17 cellular contexts compared by ENCODE assay signal in the genomic region with DNA sequence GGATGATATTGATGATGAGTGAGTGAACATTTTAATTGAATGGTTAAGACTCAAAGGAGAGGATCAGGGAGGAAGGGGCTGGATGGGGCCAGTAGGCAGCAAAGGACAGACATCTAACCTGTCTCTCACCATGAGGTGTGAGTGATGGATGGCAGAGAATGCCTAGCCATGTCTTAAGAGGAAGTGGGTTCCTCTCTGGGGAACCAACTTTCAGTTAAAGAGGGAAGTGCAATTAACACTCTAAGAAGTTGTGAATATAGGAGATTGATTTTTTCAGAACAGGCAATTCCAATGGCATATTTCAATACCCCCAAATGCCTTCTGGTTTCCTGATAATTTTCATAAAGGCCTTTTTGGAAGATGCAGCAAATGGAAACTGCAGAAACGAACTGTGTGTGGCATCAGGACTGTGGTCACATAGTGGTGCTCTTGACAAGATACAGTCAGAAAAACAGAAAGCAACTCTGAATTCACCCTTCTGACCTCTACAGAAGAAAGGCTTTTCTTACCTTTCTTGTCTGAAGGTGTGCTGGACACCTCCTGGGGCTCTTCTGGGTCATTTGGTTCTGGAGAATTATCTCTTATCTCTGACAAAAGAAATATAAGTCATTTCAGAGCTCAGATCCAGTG. TPM values are rescaled to one million over a fixed set of nuclear protein-coding genes. Genes with fewer than 3 reads are reported as not detected.
DNase-seq lines count a peak whose midpoint lies in the region; ATAC-seq and TF ChIP-seq lines count a peak whose summit lies in the region.
"Had no signal": no experiment of that assay in that cellular context is flagged by ENCODE, and none has a peak within 500 bp of the region (broad histone marks: within the 10 kb centered on the region; RNA-seq: fewer than 3 reads in every experiment).

No MANE protein-coding gene starts in this region.

- no peaks in the 10 kb centered on the region for H3K9me2 ChIP-seq in GM23338 (ENCODE audit: insufficient read depth)
- H3K9me2 ChIP-seq: SK-N-SH had no signal

- peak overlapping the region; percentile 69 for H3K4me2 ChIP-seq in OCI-LY3 (ENCODE audit: low read length)
- no peak overlapping the region for H3K4me2 ChIP-seq in GM23338
- H3K4me2 ChIP-seq: SK-N-SH had no signal

- H3K4me3 ChIP-seq in OCI-LY3 (ENCODE audit: low read length) (peak overlapping the region; percentile 42), GM23338 (no peak overlapping the region), gastrocnemius medialis (no peak overlapping the region)
- H3K4me3 ChIP-seq: coronary artery, suprapubic skin had no signal

- peaks cover 88% of the 10 kb centered on the region for H3K36me3 ChIP-seq in OCI-LY3 (replicated peaks; ENCODE audit: low read depth, low read length)
- no peaks in the 10 kb centered on the region for H3K36me3 ChIP-seq in GM23338 (ENCODE audit: insufficient read depth)
- peaks cover 0 to 75% of the 10 kb centered on the region in 2 donors for H3K36me3 ChIP-seq in gastrocnemius medialis

- TF ChIP-seq CTCF in OCI-LY3 (IDR thresholded peaks at IDR 0.05; ENCODE audit: low read depth, low read length) (no peak), GM23338 (conservative IDR thresholded peaks at IDR 0.05; ENCODE audit: low read depth in 2 of 2) (no peak), gastrocnemius medialis (IDR thresholded peaks at IDR 0.05 in 4 of 5, conservative IDR thresholded peaks at IDR 0.05 in 1 of 5) (no peak)

- no peaks in the 10 kb centered on the region for H3K27me3 ChIP-seq in OCI-LY3 (ENCODE audit: low read depth, low read length)
- no peaks in the 10 kb centered on the region for H3K27me3 ChIP-seq in GM23338 (ENCODE audit: insufficient read depth)
- H3K27me3 ChIP-seq in gastrocnemius medialis = no peaks in the 10 kb centered on the region
- H3K27me3 ChIP-seq: suprapubic skin had no signal

- H3K4me1 ChIP-seq in OCI-LY3 (ENCODE audit: low read length) = peaks cover 67% of the 10 kb centered on the region
- no peaks in the 10 kb centered on the region for H3K4me1 ChIP-seq in GM23338 (ENCODE audit: insufficient read depth)
- H3K4me1 ChIP-seq in gastrocnemius medialis = no peaks in the 10 kb centered on the region
- H3K4me1 ChIP-seq: suprapubic skin had no signal

- H3K36me3 Mint-ChIP-seq in activated CD8-positive, alpha-beta memory T cell treated with anti-CD3 and anti-CD28 coated beads, Interleukin-2, amount 10 ng/mL, durations not matched to agents 7 days and 5 days = peaks cover 54% of the 10 kb centered on the region
- H3K36me3 Mint-ChIP-seq in GM23338 (ENCODE audit: low read depth) = peaks cover 2% of the 10 kb centered on the region; the same call in 1 of the 3 replicates

- CTCF ChIA-PET in activated CD8-positive, alpha-beta memory T cell treated with anti-CD3 and anti-CD28 coated beads, Interleukin-2, amount 10 ng/mL, durations not matched to agents 7 days and 5 days (lab: Charles Lee) = interaction anchor here (1.0 to 1.1 kb wide), 2 partner anchors 49 to 403 kb away, joined by 3 read pairs; no protein-coding TSS in a partner anchor

- peak overlapping the region; percentile 41 for H3K9ac ChIP-seq in OCI-LY3 (ENCODE audit: low read length)
- H3K9ac ChIP-seq: SK-N-SH had no signal

- no peaks in the 10 kb centered on the region for H3F3A ChIP-seq in GM23338 (replicated peaks; ENCODE audit: low read depth)

- peak overlapping the region; percentile 80 for H3K27ac ChIP-seq in OCI-LY3 (ENCODE audit: low read length)
- no peak overlapping the region for H3K27ac ChIP-seq in caudate nucleus (ENCODE audit: low read depth, low read length)
- no peak overlapping the region for H3K27ac ChIP-seq in GM23338 (ENCODE audit: low read depth)
- H3K27ac ChIP-seq in gastrocnemius medialis = no peak overlapping the region
- H3K27ac ChIP-seq: coronary artery, suprapubic skin had no signal

- TF ChIP-seq POLR2A in gastrocnemius medialis (IDR thresholded peaks at IDR 0.05) = no peak

- DNase-seq in activated CD8-positive, alpha-beta memory T cell treated with anti-CD3 and anti-CD28 coated beads, Interleukin-2, amount 10 ng/mL, durations not matched to agents 7 days and 5 days = no peak
- DNase-seq in activated CD8-positive, alpha-beta memory T cell treated with anti-CD3 and anti-CD28 coated beads for 24 hours = no peak
- DNase-seq in caudate nucleus (lab: John Stamatoyannopoulos, UW) (no peak), GM23338 (ENCODE audit: low spot score) (no peak), gastrocnemius medialis (no peak)
- DNase-seq: activated CD4-positive, alpha-beta T cell treated with anti-CD3 and anti-CD28 coated beads, Interleukin-2, amount 50 U/mL, for 1 hour; activated naive CD8-positive, alpha-beta T cell treated with anti-CD3 and anti-CD28 coated beads for 36 hours; NCI-H1105 treated with DMSO at 0.1 percent for 48 hours; NCI-H774; right cardiac atrium; SK-N-SH had no signal

- H4K20me1 ChIP-seq in OCI-LY3 (ENCODE audit: insufficient read depth, low read length) = peaks cover 3% of the 10 kb centered on the region; the same call in 1 of the 2 replicates
- no peaks in the 10 kb centered on the region; the same call in 1 of the 2 replicates for H4K20me1 ChIP-seq in GM23338 (replicated peaks; ENCODE audit: insufficient read depth)

- peak; percentile 66 for ATAC-seq in activated CD8-positive, alpha-beta memory T cell treated with anti-CD3 and anti-CD28 coated beads, Interleukin-2, amount 10 ng/mL, durations not matched to agents 7 days and 5 days
- peak; percentile 59 for ATAC-seq in HG03175 (IDR thresholded peaks at IDR 0.05; ENCODE audit: unreplicated experiment)
- ATAC-seq in GM23338 = no peak
- ATAC-seq in gastrocnemius medialis = no peak
- ATAC-seq in GM18870 (IDR thresholded peaks at IDR 0.05; ENCODE audit: unreplicated experiment) = no peak
- ATAC-seq: HCT116, right cardiac atrium had no signal

- H3K9me3 Mint-ChIP-seq in activated CD8-positive, alpha-beta memory T cell treated with anti-CD3 and anti-CD28 coated beads, Interleukin-2, amount 10 ng/mL, durations not matched to agents 7 days and 5 days (ENCODE audit: low read depth) = no peaks in the 10 kb centered on the region
- H3K9me3 Mint-ChIP-seq in GM23338 = no peaks in the 10 kb centered on the region
- H3K9me3 Mint-ChIP-seq: activated naive CD8-positive, alpha-beta T cell treated with anti-CD3 and anti-CD28 coated beads for 36 hours had no signal

- H3K4me1 Mint-ChIP-seq in activated CD8-positive, alpha-beta memory T cell treated with anti-CD3 and anti-CD28 coated beads, Interleukin-2, amount 10 ng/mL, durations not matched to agents 7 days and 5 days = peaks cover 45% of the 10 kb centered on the region
- H3K4me1 Mint-ChIP-seq in GM23338 = peaks cover 1% of the 10 kb centered on the region; the same call in 1 of the 3 replicates

- intact Hi-C loops in gastrocnemius medialis (cut with DNase I; ENCODE audit: low total_unique reads) = no loop called here

- no peaks in the 10 kb centered on the region for H3K9me3 ChIP-seq in OCI-LY3 (ENCODE audit: insufficient read depth, low read length)
- no peaks in the 10 kb centered on the region for H3K9me3 ChIP-seq in gastrocnemius medialis
- H3K9me3 ChIP-seq: SK-N-SH, suprapubic skin had no signal

- H3K27me3 Mint-ChIP-seq in activated CD8-positive, alpha-beta memory T cell treated with anti-CD3 and anti-CD28 coated beads, Interleukin-2, amount 10 ng/mL, durations not matched to agents 7 days and 5 days = no peaks in the 10 kb centered on the region
- peaks cover 3% of the 10 kb centered on the region for H3K27me3 Mint-ChIP-seq in GM23338 (ENCODE audit: insufficient read depth, low read depth, poor library complexity)
- H3K27me3 Mint-ChIP-seq: activated naive CD8-positive, alpha-beta T cell treated with anti-CD3 and anti-CD28 coated beads for 36 hours had no signal

- H2AFZ ChIP-seq in OCI-LY3 (ENCODE audit: low read depth, low read length) (no peak overlapping the region), GM23338 (no peak overlapping the region)

- peaks cover 21% of the 10 kb centered on the region for H3K79me2 ChIP-seq in OCI-LY3 (ENCODE audit: low read length)
- no peaks in the 10 kb centered on the region for H3K79me2 ChIP-seq in GM23338 (replicated peaks; ENCODE audit: insufficient read depth)

- in situ Hi-C loops in gastrocnemius medialis (cut with MboI; ENCODE audit: low sequenced_read_pairs in 4 of 4) = no loop called here

- no peak overlapping the region for H3K27ac Mint-ChIP-seq in activated CD8-positive, alpha-beta memory T cell treated with anti-CD3 and anti-CD28 coated beads, Interleukin-2, amount 10 ng/mL, durations not matched to agents 7 days and 5 days
- H3K27ac Mint-ChIP-seq in GM23338 = no peak overlapping the region
- H3K27ac Mint-ChIP-seq: activated naive CD8-positive, alpha-beta T cell treated with anti-CD3 and anti-CD28 coated beads for 36 hours had no signal

- no peak overlapping the region for H3K4me3 Mint-ChIP-seq in activated CD8-positive, alpha-beta memory T cell treated with anti-CD3 and anti-CD28 coated beads, Interleukin-2, amount 10 ng/mL, durations not matched to agents 7 days and 5 days
- no peak overlapping the region for H3K4me3 Mint-ChIP-seq in GM23338
- H3K4me3 Mint-ChIP-seq: activated naive CD8-positive, alpha-beta T cell treated with anti-CD3 and anti-CD28 coated beads for 36 hours had no signal

TF ChIP-seq in GM23338, 12 proteins besides CTCF, POLR2A, EP300 and RAD21 (continues in another document):
- TF ChIP-seq EZH2 (IDR thresholded peaks at IDR 0.05; ENCODE audit: low read depth, unreplicated experiment) = no peak
- no peak for TF ChIP-seq STAT1 (IDR thresholded peaks at IDR 0.05; ENCODE audit: unreplicated experiment)
- no peak for TF ChIP-seq ZNF331 (CRISPR knock-in tag; IDR thresholded peaks at IDR 0.05; ENCODE audit: low read depth)

RNA-seq across cellular contexts. Expression of a gene that starts 10.2 kb away (rescaled TPM):
- 100 to 1,000 TPM; 111 to 148 TPM for total RNA-seq in activated CD8-positive, alpha-beta memory T cell treated with anti-CD3 and anti-CD28 coated beads, Interleukin-2, amount 10 ng/mL, durations not matched to agents 7 days and 5 days
- 1.1 and 2.3 TPM in 2 replicates for total RNA-seq in GM23338 (2014; rRNA removed; shearing (Covaris generic))
- 4.6 and 8.2 TPM in 2 replicates for polyA plus RNA-seq in GM23338 (2016; fragmentation: Nextera tagmentation; extraction: Ambion mirVana)
- 1 to 10 TPM; 3.0 to 7.0 (median 6.5) TPM for total RNA-seq in gastrocnemius medialis

RNA-seq across cellular contexts. Expression of a gene that starts 16.0 kb away (rescaled TPM):
- 100 to 1,000 TPM; 132 to 142 TPM for total RNA-seq in activated CD8-positive, alpha-beta memory T cell treated with anti-CD3 and anti-CD28 coated beads, Interleukin-2, amount 10 ng/mL, durations not matched to agents 7 days and 5 days
- 0.24 and 0.39 TPM in 2 replicates for total RNA-seq in GM23338 (2014; rRNA removed; shearing (Covaris generic))
- polyA plus RNA-seq in GM23338 (2016; fragmentation: Nextera tagmentation; extraction: Ambion mirVana) = 0.54 and 0.70 TPM in 2 replicates
- under 1 TPM in 1 of 4 donors, not detected in 3; 0.46 TPM for total RNA-seq in gastrocnemius medialis

Comparison
In these comparisons a context has a peak if more than half of its experiments do, and no peak if none do; other contexts are left out.
1. ATAC-seq: peak in activated CD8-positive, alpha-beta memory T cell treated with anti-CD3 and anti-CD28 coated beads, Interleukin-2, amount 10 ng/mL, durations not matched to agents 7 days and 5 days (single experiment) and HG03175 (single experiment); none in GM23338 (single experiment), gastrocnemius medialis (0 of 2) and GM18870 (single experiment).
2. RNA of a gene that starts 10.2 kb away (total RNA-seq): 111 to 148 TPM in activated CD8-positive, alpha-beta memory T cell treated with anti-CD3 and anti-CD28 coated beads, Interleukin-2, amount 10 ng/mL, durations not matched to agents 7 days and 5 days; 3.0 to 7.0 TPM in gastrocnemius medialis and 1.1 to 2.3 TPM in GM23338; every median in the first group is over 10 times any median in the second.
3. RNA of a gene that starts 16.0 kb away (total RNA-seq): 132 to 142 TPM in activated CD8-positive, alpha-beta memory T cell treated with anti-CD3 and anti-CD28 coated beads, Interleukin-2, amount 10 ng/mL, durations not matched to agents 7 days and 5 days; 0.24 to 0.39 TPM in GM23338 and 0.46 TPM in gastrocnemius medialis; every median in the first group is over 10 times any median in the second.